In genomic region chr2:148509703-148510036, GRCh38 we compare ENCODE assay signal across 9 cellular contexts.
A peak's percentile ranks its signal among the peaks of the same experiment; 100 is the strongest.
DNase-seq lines count a peak whose midpoint lies in the region; ATAC-seq, FAIRE-seq and TF ChIP-seq lines count a peak whose summit lies in the region.
"Had no signal": no experiment of that assay in that cellular context is flagged by ENCODE, and none has a peak within 500 bp of the region (broad histone marks: within the 10 kb centered on the region; RNA-seq: fewer than 3 reads in every experiment).

No MANE protein-coding gene starts in this region.

- no peaks in the 10 kb centered on the region for H3K36me3 ChIP-seq in keratinocyte (ENCODE audit: control insufficient read depth in 2 of 2, extremely low read depth in 1 of 2, insufficient read depth in 2 of 2, low read length in 2 of 2)

- no peak for ATAC-seq in right cardiac atrium

- H2AFZ ChIP-seq in keratinocyte (ENCODE audit: control insufficient read depth, low read length), result peak overlapping the region; percentile 32
- H2AFZ ChIP-seq: GM23338 had no signal

- H3K9me3 ChIP-seq in right cardiac atrium (ENCODE audit: control insufficient read depth, low read length), result no peaks in the 10 kb centered on the region
- H3K9me3 ChIP-seq in keratinocyte (ENCODE audit: control insufficient read depth, low read depth, low read length), result no peaks in the 10 kb centered on the region

- TF ChIP-seq CTCF in VCaP (conservative IDR thresholded peaks at IDR 0.05) (peak; percentile 59), keratinocyte (optimal IDR thresholded peaks at IDR 0.05 in 1 of 3, IDR thresholded peaks at IDR 0.05 in 1 of 3, conservative IDR thresholded peaks at IDR 0.05 in 1 of 3; ENCODE audit: extremely low read depth in 1 of 3, insufficient read depth in 2 of 3, low read length in 3 of 3) (no peak)

- H3K9ac ChIP-seq in keratinocyte (ENCODE audit: control insufficient read depth, extremely low read depth, insufficient read depth, low read length), result peak overlapping the region; percentile 18

- H3K4me1 ChIP-seq in right cardiac atrium (ENCODE audit: control insufficient read depth, insufficient read depth, low read length) (no peaks in the 10 kb centered on the region), keratinocyte (ENCODE audit: control insufficient read depth, extremely low read depth, insufficient read depth, low read length) (peaks cover 2% of the 10 kb centered on the region)

- 7% methylated on average over 7 of the region's 7 CpGs for WGBS in right cardiac atrium

- H3K4me3 ChIP-seq in right cardiac atrium (ENCODE audit: low read length), result peak overlapping the region; percentile 3
- H3K4me3 ChIP-seq in keratinocyte (ENCODE audit: control insufficient read depth in 2 of 3, extremely low read depth in 1 of 3, insufficient read depth in 2 of 3, low read depth in 1 of 3, low read length in 3 of 3), result peak overlapping the region in 1 of 3 experiments; percentile 54
- H3K4me3 ChIP-seq: GM23338 had no signal

- FAIRE-seq in keratinocyte (lab: Jason Lieb, UNC), result no peak

- no peaks in the 10 kb centered on the region for H4K20me1 ChIP-seq in keratinocyte (ENCODE audit: control insufficient read depth, extremely low read depth, insufficient read depth, low read length)

- no peaks in the 10 kb centered on the region for H3K9me1 ChIP-seq in keratinocyte (ENCODE audit: control insufficient read depth, extremely low read depth, insufficient read depth, low read length)

- H3K4me2 ChIP-seq in keratinocyte (ENCODE audit: control insufficient read depth, extremely low read depth, insufficient read depth, low read depth, low read length), result peak overlapping the region; percentile 75
- H3K4me2 ChIP-seq: GM23338 had no signal

- H3K27me3 ChIP-seq in right cardiac atrium (ENCODE audit: control insufficient read depth, insufficient read depth), result no peaks in the 10 kb centered on the region
- no peaks in the 10 kb centered on the region for H3K27me3 ChIP-seq in keratinocyte (ENCODE audit: control insufficient read depth, extremely low read depth, insufficient read depth, low read length)

- no peak overlapping the region for H3K27ac ChIP-seq in right cardiac atrium (ENCODE audit: low read length)
- H3K27ac ChIP-seq in VCaP, result no peak overlapping the region; the same call in 1 of the 2 replicates
- H3K27ac ChIP-seq in keratinocyte (ENCODE audit: control insufficient read depth, insufficient read depth, low read length), result no peak overlapping the region

- H3K79me2 ChIP-seq in keratinocyte (ENCODE audit: control insufficient read depth, insufficient read depth, low read length), result no peaks in the 10 kb centered on the region

- dilution Hi-C loops in keratinocyte (cut with MboI; ENCODE audit: extremely low pct_ligation_motif_present, low sequenced_read_pairs), result no loop called here

- DNase-seq in right cardiac atrium, result no peak
- DNase-seq in cardiac septum (ENCODE audit: low spot score), result no peak
- no peak for DNase-seq in keratinocyte (ENCODE audit: low read depth, low spot score)
- no peak for DNase-seq in hepatic stellate cell (ENCODE audit: low spot score)
- no peak for DNase-seq in stimulated activated CD4-positive, alpha-beta T cell treated with anti-CD3 and anti-CD28 coated beads, Interleukin-2, amount 100 ng/mL, for 24 hours
- DNase-seq in anterior cingulate cortex (lab: John Stamatoyannopoulos, UW), result no peak
- DNase-seq in glomerular visceral epithelial cell (ENCODE audit: extremely low spot score), result no peak

- intact Hi-C loops in right cardiac atrium (cut with DNase I) (loop anchor here in 2 of 4 donors (10.0 kb wide), 2 partner anchors 565 to 575 kb away; no protein-coding TSS in a partner anchor), cardiac septum (cut with DNase I) (loop anchor here (5.0 kb wide), 2 partner anchors 517 to 572 kb away; no protein-coding TSS in a partner anchor)
